In genomic region chr4:123588631-123589223, GRCh38 we compare ENCODE assay signal across 1 cellular context.
TF ChIP-seq lines count a peak whose summit lies in the region.

No MANE protein-coding gene starts in this region.

TF ChIP-seq in HEK293, 187 proteins besides CTCF, POLR2A, EP300 and RAD21 (continued from another document and continues in another):
- TF ChIP-seq ZNF488 (tag by site-specific recombination; IDR thresholded peaks at IDR 0.05) = no peak
- no peak for TF ChIP-seq ZNF518A (tag by site-specific recombination; conservative IDR thresholded peaks at IDR 0.05; ENCODE audit: low read depth)
- no peak for TF ChIP-seq ZNF830 (tag by site-specific recombination; IDR thresholded peaks at IDR 0.05; ENCODE audit: low read depth)
- TF ChIP-seq ZFP41 (tag by site-specific recombination; IDR thresholded peaks at IDR 0.05; ENCODE audit: borderline replicate concordance) = no peak
- no peak for TF ChIP-seq ZNF837 (tag by site-specific recombination; IDR thresholded peaks at IDR 0.05)
- no peak for TF ChIP-seq ZNF791 (tag by site-specific recombination; IDR thresholded peaks at IDR 0.05)
- peak; percentile 82 for TF ChIP-seq ZNF449 (tag by site-specific recombination; IDR thresholded peaks at IDR 0.05)
- no peak for TF ChIP-seq ZNF549 (tag by site-specific recombination; IDR thresholded peaks at IDR 0.05)
- TF ChIP-seq ZNF24 (tag by site-specific recombination; IDR thresholded peaks at IDR 0.05) = no peak
- no peak for TF ChIP-seq ZNF23 (tag by site-specific recombination; IDR thresholded peaks at IDR 0.05; ENCODE audit: borderline replicate concordance)
- no peak for TF ChIP-seq ZNF596 (tag by site-specific recombination; IDR thresholded peaks at IDR 0.05)
- peak; percentile 52 for TF ChIP-seq ZNF335 (tag by site-specific recombination; conservative IDR thresholded peaks at IDR 0.05)
- TF ChIP-seq ZBTB26 (tag by site-specific recombination; optimal IDR thresholded peaks at IDR 0.05) = no peak
- peak; percentile 36; the same call in 1 of the 2 replicates for TF ChIP-seq PRDM6 (tag by site-specific recombination; IDR thresholded peaks at IDR 0.05)
- no peak for TF ChIP-seq KLF10 (tag by site-specific recombination; IDR thresholded peaks at IDR 0.05)
- TF ChIP-seq KLF1 (tag by site-specific recombination; IDR thresholded peaks at IDR 0.05) = no peak
- TF ChIP-seq ZNF223 (tag by site-specific recombination; IDR thresholded peaks at IDR 0.05) = no peak
- TF ChIP-seq ZXDB (tag by site-specific recombination; IDR thresholded peaks at IDR 0.05) = no peak
- no peak for TF ChIP-seq AEBP2 (tag by site-specific recombination; IDR thresholded peaks at IDR 0.05; ENCODE audit: borderline replicate concordance)
- TF ChIP-seq ZNF610 (tag by site-specific recombination; IDR thresholded peaks at IDR 0.05; ENCODE audit: borderline replicate concordance) = no peak
- TF ChIP-seq ZNF121 (tag by site-specific recombination; IDR thresholded peaks at IDR 0.05) = no peak
- TF ChIP-seq ZBTB7A (tag by site-specific recombination; IDR thresholded peaks at IDR 0.05; ENCODE audit: low read depth) = no peak
- no peak for TF ChIP-seq BCL11B (tag by site-specific recombination; IDR thresholded peaks at IDR 0.05; ENCODE audit: low read depth)
- peak; percentile 44 for TF ChIP-seq PRDM10 (tag by site-specific recombination; IDR thresholded peaks at IDR 0.05)
- TF ChIP-seq ZNF157 (tag by site-specific recombination; IDR thresholded peaks at IDR 0.05) = no peak
- TF ChIP-seq ZNF843 (tag by site-specific recombination; IDR thresholded peaks at IDR 0.05) = no peak
- TF ChIP-seq OSR2 (tag by site-specific recombination; IDR thresholded peaks at IDR 0.05) = peak; percentile 95
- no peak for TF ChIP-seq ZNF580 (tag by site-specific recombination; IDR thresholded peaks at IDR 0.05)
- TF ChIP-seq ZNF350 (tag by site-specific recombination; IDR thresholded peaks at IDR 0.05) = no peak
- no peak for TF ChIP-seq ZNF426 (tag by site-specific recombination; IDR thresholded peaks at IDR 0.05)
- no peak for TF ChIP-seq ZNF645 (tag by site-specific recombination; IDR thresholded peaks at IDR 0.05)
- TF ChIP-seq ZBTB1 (tag by site-specific recombination; IDR thresholded peaks at IDR 0.05) = no peak
- TF ChIP-seq RBAK (tag by site-specific recombination; IDR thresholded peaks at IDR 0.05) = no peak
- TF ChIP-seq ZNF48 (tag by site-specific recombination; IDR thresholded peaks at IDR 0.05) = no peak
- TF ChIP-seq ZNF776 (tag by site-specific recombination; IDR thresholded peaks at IDR 0.05; ENCODE audit: borderline replicate concordance) = no peak
- no peak for TF ChIP-seq ZNF280C (tag by site-specific recombination; IDR thresholded peaks at IDR 0.05)
- TF ChIP-seq BCL11A (tag by site-specific recombination; IDR thresholded peaks at IDR 0.05; ENCODE audit: low read depth) = no peak
- no peak for TF ChIP-seq TCF7L2 (IDR thresholded peaks at IDR 0.05; ENCODE audit: borderline replicate concordance, low read depth, low read length)
